1 cellular context compared by ENCODE assay signal in genomic region chr6:147438758-147439528, GRCh38.
TF ChIP-seq lines count a peak whose summit lies in the region.

No MANE protein-coding gene starts in this region.

TF ChIP-seq in GM23338, 12 proteins besides CTCF, POLR2A, EP300 and RAD21 (continued from another document):
- TF ChIP-seq, protein P1, sequence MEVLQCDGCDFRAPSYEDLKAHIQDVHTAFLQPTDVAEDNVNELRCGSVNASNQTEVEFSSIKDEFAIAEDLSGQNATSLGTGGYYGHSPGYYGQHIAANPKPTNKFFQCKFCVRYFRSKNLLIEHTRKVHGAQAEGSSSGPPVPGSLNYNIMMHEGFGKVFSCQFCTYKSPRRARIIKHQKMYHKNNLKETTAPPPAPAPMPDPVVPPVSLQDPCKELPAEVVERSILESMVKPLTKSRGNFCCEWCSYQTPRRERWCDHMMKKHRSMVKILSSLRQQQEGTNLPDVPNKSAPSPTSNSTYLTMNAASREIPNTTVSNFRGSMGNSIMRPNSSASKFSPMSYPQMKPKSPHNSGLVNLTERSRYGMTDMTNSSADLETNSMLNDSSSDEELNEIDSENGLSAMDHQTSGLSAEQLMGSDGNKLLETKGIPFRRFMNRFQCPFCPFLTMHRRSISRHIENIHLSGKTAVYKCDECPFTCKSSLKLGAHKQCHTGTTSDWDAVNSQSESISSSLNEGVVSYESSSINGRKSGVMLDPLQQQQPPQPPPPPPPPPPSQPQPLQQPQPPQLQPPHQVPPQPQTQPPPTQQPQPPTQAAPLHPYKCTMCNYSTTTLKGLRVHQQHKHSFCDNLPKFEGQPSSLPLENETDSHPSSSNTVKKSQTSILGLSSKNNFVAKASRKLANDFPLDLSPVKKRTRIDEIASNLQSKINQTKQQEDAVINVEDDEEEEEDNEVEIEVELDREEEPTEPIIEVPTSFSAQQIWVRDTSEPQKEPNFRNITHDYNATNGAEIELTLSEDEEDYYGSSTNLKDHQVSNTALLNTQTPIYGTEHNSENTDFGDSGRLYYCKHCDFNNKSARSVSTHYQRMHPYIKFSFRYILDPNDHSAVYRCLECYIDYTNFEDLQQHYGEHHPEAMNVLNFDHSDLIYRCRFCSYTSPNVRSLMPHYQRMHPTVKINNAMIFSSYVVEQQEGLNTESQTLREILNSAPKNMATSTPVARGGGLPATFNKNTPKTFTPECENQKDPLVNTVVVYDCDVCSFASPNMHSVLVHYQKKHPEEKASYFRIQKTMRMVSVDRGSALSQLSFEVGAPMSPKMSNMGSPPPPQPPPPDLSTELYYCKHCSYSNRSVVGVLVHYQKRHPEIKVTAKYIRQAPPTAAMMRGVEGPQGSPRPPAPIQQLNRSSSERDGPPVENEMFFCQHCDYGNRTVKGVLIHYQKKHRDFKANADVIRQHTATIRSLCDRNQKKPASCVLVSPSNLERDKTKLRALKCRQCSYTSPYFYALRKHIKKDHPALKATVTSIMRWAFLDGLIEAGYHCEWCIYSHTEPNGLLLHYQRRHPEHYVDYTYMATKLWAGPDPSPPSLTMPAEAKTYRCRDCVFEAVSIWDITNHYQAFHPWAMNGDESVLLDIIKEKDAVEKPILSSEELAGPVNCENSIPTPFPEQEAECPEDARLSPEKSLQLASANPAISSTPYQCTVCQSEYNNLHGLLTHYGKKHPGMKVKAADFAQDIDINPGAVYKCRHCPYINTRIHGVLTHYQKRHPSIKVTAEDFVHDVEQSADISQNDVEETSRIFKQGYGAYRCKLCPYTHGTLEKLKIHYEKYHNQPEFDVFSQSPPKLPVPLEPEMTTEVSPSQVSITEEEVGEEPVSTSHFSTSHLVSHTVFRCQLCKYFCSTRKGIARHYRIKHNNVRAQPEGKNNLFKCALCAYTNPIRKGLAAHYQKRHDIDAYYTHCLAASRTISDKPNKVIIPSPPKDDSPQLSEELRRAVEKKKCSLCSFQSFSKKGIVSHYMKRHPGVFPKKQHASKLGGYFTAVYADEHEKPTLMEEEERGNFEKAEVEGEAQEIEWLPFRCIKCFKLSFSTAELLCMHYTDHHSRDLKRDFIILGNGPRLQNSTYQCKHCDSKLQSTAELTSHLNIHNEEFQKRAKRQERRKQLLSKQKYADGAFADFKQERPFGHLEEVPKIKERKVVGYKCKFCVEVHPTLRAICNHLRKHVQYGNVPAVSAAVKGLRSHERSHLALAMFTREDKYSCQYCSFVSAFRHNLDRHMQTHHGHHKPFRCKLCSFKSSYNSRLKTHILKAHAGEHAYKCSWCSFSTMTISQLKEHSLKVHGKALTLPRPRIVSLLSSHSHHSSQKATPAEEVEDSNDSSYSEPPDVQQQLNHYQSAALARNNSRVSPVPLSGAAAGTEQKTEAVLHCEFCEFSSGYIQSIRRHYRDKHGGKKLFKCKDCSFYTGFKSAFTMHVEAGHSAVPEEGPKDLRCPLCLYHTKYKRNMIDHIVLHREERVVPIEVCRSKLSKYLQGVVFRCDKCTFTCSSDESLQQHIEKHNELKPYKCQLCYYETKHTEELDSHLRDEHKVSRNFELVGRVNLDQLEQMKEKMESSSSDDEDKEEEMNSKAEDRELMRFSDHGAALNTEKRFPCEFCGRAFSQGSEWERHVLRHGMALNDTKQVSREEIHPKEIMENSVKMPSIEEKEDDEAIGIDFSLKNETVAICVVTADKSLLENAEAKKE (CRISPR knock-in tag; IDR thresholded peaks at IDR 0.05), result no peak; the same call in none of the 2 replicates
